1 cellular context compared by ENCODE assay signal in the genomic region with DNA sequence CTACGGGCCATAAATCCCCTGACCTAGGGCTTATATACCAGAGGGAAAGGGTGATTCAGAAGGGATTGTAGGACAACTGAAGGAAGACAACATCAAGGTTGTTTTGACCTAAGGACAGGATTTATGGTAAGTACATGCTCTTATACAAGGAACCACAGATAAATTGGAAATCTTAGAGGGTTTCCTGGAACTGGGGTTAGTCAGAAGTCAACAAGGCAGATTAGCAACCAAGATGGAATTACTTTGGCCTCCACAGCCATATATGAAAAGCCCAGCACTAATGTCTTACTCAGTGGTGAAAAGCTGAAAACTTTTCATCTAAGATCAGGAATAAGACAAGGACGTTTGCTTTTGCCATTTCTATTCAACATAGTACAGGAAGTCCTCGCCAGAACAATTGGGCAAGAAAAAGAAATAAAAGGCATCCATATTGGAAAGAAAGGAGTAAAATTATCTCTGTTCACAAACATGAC.
A peak's percentile ranks its signal among the peaks of the same experiment; 100 is the strongest.
TF ChIP-seq lines count a peak whose summit lies in the region.

No MANE protein-coding gene starts in this region.

TF ChIP-seq in K562, 482 proteins besides CTCF, POLR2A, EP300 and RAD21 (continued from another document and continues in another):
- TF ChIP-seq, protein P1, sequence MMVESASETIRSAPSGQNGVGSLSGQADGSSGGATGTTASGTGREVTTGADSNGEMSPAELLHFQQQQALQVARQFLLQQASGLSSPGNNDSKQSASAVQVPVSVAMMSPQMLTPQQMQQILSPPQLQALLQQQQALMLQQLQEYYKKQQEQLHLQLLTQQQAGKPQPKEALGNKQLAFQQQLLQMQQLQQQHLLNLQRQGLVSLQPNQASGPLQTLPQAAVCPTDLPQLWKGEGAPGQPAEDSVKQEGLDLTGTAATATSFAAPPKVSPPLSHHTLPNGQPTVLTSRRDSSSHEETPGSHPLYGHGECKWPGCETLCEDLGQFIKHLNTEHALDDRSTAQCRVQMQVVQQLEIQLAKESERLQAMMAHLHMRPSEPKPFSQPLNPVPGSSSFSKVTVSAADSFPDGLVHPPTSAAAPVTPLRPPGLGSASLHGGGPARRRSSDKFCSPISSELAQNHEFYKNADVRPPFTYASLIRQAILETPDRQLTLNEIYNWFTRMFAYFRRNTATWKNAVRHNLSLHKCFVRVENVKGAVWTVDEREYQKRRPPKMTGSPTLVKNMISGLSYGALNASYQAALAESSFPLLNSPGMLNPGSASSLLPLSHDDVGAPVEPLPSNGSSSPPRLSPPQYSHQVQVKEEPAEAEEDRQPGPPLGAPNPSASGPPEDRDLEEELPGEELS (CRISPR knock-in tag; IDR thresholded peaks at IDR 0.05; ENCODE audit: borderline replicate concordance) = no peak
- no peak for TF ChIP-seq SRSF7 (optimal IDR thresholded peaks at IDR 0.05; ENCODE audit: low read depth, low read length)
- TF ChIP-seq CHCHD3 (CRISPR knock-in tag; IDR thresholded peaks at IDR 0.05) = no peak
- TF ChIP-seq, protein P2, sequence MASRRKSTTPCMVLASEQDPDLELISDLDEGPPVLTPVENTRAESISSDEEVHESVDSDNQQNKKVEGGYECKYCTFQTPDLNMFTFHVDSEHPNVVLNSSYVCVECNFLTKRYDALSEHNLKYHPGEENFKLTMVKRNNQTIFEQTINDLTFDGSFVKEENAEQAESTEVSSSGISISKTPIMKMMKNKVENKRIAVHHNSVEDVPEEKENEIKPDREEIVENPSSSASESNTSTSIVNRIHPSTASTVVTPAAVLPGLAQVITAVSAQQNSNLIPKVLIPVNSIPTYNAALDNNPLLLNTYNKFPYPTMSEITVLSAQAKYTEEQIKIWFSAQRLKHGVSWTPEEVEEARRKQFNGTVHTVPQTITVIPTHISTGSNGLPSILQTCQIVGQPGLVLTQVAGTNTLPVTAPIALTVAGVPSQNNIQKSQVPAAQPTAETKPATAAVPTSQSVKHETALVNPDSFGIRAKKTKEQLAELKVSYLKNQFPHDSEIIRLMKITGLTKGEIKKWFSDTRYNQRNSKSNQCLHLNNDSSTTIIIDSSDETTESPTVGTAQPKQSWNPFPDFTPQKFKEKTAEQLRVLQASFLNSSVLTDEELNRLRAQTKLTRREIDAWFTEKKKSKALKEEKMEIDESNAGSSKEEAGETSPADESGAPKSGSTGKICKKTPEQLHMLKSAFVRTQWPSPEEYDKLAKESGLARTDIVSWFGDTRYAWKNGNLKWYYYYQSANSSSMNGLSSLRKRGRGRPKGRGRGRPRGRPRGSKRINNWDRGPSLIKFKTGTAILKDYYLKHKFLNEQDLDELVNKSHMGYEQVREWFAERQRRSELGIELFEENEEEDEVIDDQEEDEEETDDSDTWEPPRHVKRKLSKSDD (conservative IDR thresholded peaks at IDR 0.05; ENCODE audit: low read length) = no peak
- TF ChIP-seq NFE2L1 (tag; IDR thresholded peaks at IDR 0.05; ENCODE audit: borderline replicate concordance, low read depth) = no peak
- TF ChIP-seq PML (IDR thresholded peaks at IDR 0.05; ENCODE audit: low read length) = no peak
- TF ChIP-seq NCOA2 (IDR thresholded peaks at IDR 0.05; ENCODE audit: partially characterized antibody in 2 of 2) = no peak
- TF ChIP-seq ZFPM2 (CRISPR knock-in tag; IDR thresholded peaks at IDR 0.05) = no peak
- TF ChIP-seq MAZ (CRISPR knock-in tag; conservative IDR thresholded peaks at IDR 0.05 in 1 of 2, IDR thresholded peaks at IDR 0.05 in 1 of 2) = no peak
- no peak for TF ChIP-seq KAT8 (IDR thresholded peaks at IDR 0.05; ENCODE audit: low read depth)
- no peak for TF ChIP-seq KAT7 (CRISPR knock-in tag; IDR thresholded peaks at IDR 0.05; ENCODE audit: borderline replicate concordance)
- TF ChIP-seq, protein P3, sequence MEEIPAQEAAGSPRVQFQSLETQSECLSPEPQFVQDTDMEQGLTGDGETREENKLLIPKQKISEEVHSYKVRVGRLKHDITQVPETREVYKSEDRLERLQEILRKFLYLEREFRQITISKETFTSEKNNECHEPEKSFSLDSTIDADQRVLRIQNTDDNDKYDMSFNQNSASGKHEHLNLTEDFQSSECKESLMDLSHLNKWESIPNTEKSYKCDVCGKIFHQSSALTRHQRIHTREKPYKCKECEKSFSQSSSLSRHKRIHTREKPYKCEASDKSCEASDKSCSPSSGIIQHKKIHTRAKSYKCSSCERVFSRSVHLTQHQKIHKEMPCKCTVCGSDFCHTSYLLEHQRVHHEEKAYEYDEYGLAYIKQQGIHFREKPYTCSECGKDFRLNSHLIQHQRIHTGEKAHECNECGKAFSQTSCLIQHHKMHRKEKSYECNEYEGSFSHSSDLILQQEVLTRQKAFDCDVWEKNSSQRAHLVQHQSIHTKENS (CRISPR knock-in tag; IDR thresholded peaks at IDR 0.05) = no peak
- TF ChIP-seq ZNF431 (CRISPR knock-in tag; IDR thresholded peaks at IDR 0.05) = no peak
- TF ChIP-seq, protein P4, sequence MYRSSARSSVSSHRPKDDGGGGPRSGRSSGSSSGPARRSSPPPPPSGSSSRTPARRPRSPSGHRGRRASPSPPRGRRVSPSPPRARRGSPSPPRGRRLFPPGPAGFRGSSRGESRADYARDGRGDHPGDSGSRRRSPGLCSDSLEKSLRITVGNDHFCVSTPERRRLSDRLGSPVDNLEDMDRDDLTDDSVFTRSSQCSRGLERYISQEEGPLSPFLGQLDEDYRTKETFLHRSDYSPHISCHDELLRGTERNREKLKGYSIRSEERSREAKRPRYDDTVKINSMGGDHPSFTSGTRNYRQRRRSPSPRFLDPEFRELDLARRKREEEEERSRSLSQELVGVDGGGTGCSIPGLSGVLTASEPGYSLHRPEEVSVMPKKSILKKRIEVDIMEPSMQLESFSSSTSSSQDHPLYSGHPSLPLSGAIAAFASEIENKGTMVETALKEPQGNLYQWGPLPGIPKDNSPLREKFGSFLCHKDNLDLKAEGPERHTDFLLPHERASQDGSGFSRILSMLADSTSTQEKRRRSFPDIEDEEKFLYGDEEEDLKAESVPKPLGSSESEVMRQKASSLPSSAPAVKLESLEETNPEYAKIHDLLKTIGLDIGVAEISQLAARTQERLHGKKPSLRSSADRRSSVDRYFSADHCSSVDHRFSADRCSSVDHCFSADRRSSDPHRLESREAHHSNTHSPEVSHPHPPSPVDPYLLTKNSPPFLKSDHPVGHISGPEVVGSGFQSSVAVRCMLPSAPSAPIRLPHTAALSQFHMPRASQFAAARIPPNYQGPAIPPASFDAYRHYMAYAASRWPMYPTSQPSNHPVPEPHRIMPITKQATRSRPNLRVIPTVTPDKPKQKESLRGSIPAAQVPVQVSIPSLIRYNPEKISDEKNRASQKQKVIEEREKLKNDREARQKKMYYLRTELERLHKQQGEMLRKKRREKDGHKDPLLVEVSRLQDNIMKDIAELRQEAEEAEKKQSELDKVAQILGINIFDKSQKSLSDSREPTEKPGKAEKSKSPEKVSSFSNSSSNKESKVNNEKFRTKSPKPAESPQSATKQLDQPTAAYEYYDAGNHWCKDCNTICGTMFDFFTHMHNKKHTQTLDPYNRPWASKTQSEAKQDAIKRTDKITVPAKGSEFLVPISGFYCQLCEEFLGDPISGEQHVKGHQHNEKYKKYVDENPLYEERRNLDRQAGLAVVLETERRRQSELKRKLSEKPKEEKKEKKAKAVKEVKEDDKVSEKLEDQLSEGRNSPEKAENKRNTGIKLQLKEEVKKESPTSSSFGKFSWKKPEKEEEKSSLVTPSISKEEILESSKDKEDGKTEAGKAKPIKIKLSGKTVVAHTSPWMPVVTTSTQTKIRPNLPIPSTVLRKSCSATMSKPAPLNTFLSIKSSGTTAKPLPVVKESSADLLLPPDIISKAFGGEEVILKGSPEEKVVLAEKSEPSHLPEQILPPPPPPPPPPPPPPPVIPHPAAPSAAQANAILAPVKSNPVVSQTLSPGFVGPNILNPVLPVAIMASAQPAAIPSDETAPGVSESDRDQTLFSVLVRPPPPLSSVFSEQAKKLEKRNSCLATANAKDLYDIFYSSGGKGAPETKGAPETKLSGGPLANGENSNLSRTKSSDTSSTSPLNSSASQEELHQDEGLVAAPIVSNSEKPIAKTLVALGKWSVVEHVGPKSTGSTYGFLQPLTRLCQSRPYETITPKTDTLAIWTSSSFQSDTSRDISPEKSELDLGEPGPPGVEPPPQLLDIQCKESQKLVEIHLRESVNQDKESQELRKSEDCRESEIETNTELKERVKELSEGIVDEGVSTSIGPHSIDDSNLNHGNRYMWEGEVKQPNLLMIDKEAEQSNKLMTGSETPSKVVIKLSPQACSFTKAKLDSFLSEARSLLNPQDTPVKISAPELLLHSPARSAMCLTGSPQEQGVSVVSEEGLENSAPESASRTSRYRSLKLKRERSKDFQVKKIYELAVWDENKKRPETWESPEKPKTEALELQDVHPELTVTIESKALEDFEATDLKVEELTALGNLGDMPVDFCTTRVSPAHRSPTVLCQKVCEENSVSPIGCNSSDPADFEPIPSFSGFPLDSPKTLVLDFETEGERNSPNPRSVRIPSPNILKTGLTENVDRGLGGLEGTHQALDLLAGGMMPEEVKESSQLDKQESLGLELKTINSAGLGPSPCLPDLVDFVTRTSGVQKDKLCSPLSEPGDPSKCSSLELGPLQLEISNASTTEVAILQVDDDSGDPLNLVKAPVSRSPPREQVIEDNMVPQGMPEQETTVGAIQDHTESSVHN (IDR thresholded peaks at IDR 0.05; ENCODE audit: borderline replicate concordance in 1 of 2, low read depth in 1 of 2) = no peak
- no peak for TF ChIP-seq MYBL2 (IDR thresholded peaks at IDR 0.05; ENCODE audit: low read depth)
- TF ChIP-seq MYBL2 (CRISPR knock-in tag; IDR thresholded peaks at IDR 0.05; ENCODE audit: borderline replicate concordance) = no peak
- TF ChIP-seq, protein P5, sequence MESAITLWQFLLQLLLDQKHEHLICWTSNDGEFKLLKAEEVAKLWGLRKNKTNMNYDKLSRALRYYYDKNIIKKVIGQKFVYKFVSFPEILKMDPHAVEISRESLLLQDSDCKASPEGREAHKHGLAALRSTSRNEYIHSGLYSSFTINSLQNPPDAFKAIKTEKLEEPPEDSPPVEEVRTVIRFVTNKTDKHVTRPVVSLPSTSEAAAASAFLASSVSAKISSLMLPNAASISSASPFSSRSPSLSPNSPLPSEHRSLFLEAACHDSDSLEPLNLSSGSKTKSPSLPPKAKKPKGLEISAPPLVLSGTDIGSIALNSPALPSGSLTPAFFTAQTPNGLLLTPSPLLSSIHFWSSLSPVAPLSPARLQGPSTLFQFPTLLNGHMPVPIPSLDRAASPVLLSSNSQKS (CRISPR knock-in tag; IDR thresholded peaks at IDR 0.05) = no peak
- no peak for TF ChIP-seq SMAD1 (IDR thresholded peaks at IDR 0.05; ENCODE audit: low read depth, low read length, partially characterized antibody)
- TF ChIP-seq KDM2B (CRISPR knock-in tag; IDR thresholded peaks at IDR 0.05) = no peak
- TF ChIP-seq MCM3 (IDR thresholded peaks at IDR 0.05) = no peak
- no peak for TF ChIP-seq PHB2 (IDR thresholded peaks at IDR 0.05; ENCODE audit: low read depth)
- no peak for TF ChIP-seq MAFK (IDR thresholded peaks at IDR 0.05; ENCODE audit: low read length)
- TF ChIP-seq CC2D1A (IDR thresholded peaks at IDR 0.05) = no peak
- TF ChIP-seq, protein P6, sequence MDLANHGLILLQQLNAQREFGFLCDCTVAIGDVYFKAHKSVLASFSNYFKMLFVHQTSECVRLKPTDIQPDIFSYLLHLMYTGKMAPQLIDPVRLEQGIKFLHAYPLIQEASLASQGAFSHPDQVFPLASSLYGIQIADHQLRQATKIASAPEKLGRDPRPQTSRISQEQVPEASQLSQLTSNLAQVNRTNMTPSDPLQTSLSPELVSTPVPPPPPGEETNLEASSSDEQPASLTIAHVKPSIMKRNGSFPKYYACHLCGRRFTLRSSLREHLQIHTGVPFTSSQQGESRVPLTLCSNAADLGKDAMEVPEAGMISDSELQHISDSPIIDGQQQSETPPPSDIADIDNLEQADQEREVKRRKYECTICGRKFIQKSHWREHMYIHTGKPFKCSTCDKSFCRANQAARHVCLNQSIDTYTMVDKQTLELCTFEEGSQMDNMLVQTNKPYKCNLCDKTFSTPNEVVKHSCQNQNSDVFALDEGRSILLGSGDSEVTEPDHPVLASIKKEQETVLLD (IDR thresholded peaks at IDR 0.05) = no peak
- TF ChIP-seq, protein P7, sequence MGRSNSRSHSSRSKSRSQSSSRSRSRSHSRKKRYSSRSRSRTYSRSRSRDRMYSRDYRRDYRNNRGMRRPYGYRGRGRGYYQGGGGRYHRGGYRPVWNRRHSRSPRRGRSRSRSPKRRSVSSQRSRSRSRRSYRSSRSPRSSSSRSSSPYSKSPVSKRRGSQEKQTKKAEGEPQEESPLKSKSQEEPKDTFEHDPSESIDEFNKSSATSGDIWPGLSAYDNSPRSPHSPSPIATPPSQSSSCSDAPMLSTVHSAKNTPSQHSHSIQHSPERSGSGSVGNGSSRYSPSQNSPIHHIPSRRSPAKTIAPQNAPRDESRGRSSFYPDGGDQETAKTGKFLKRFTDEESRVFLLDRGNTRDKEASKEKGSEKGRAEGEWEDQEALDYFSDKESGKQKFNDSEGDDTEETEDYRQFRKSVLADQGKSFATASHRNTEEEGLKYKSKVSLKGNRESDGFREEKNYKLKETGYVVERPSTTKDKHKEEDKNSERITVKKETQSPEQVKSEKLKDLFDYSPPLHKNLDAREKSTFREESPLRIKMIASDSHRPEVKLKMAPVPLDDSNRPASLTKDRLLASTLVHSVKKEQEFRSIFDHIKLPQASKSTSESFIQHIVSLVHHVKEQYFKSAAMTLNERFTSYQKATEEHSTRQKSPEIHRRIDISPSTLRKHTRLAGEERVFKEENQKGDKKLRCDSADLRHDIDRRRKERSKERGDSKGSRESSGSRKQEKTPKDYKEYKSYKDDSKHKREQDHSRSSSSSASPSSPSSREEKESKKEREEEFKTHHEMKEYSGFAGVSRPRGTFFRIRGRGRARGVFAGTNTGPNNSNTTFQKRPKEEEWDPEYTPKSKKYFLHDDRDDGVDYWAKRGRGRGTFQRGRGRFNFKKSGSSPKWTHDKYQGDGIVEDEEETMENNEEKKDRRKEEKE (IDR thresholded peaks at IDR 0.05; ENCODE audit: borderline replicate concordance in 1 of 2, control insufficient read depth in 1 of 2, low read depth in 2 of 2, low read length in 1 of 2) = no peak
- TF ChIP-seq, protein P8, sequence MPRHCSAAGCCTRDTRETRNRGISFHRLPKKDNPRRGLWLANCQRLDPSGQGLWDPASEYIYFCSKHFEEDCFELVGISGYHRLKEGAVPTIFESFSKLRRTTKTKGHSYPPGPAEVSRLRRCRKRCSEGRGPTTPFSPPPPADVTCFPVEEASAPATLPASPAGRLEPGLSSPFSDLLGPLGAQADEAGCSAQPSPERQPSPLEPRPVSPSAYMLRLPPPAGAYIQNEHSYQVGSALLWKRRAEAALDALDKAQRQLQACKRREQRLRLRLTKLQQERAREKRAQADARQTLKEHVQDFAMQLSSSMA (CRISPR knock-in tag; IDR thresholded peaks at IDR 0.05) = no peak
- TF ChIP-seq SAFB (IDR thresholded peaks at IDR 0.05; ENCODE audit: borderline replicate concordance, low read depth, low read length) = no peak
- peak; percentile 33; the same call in 1 of the 2 replicates for TF ChIP-seq L3MBTL2 (IDR thresholded peaks at IDR 0.05)
- TF ChIP-seq NFXL1 (CRISPR knock-in tag; IDR thresholded peaks at IDR 0.05) = 0 out of 2 replicates have a peak, but pooled peaks have one; percentile 50
- no peak for TF ChIP-seq ZNF785 (CRISPR knock-in tag; IDR thresholded peaks at IDR 0.05)
- no peak for TF ChIP-seq SPI1 (IDR thresholded peaks at IDR 0.05; ENCODE audit: borderline replicate concordance, low read depth, low read length)
- TF ChIP-seq PRPF4 (IDR thresholded peaks at IDR 0.05; ENCODE audit: insufficient read depth, low read depth, low read length, poor library complexity, severe bottlenecking) = no peak
- peak; percentile 74; the same call in 1 of the 2 replicates for TF ChIP-seq PTTG1 (tag; IDR thresholded peaks at IDR 0.05; ENCODE audit: low read depth)
